In the genomic region with DNA sequence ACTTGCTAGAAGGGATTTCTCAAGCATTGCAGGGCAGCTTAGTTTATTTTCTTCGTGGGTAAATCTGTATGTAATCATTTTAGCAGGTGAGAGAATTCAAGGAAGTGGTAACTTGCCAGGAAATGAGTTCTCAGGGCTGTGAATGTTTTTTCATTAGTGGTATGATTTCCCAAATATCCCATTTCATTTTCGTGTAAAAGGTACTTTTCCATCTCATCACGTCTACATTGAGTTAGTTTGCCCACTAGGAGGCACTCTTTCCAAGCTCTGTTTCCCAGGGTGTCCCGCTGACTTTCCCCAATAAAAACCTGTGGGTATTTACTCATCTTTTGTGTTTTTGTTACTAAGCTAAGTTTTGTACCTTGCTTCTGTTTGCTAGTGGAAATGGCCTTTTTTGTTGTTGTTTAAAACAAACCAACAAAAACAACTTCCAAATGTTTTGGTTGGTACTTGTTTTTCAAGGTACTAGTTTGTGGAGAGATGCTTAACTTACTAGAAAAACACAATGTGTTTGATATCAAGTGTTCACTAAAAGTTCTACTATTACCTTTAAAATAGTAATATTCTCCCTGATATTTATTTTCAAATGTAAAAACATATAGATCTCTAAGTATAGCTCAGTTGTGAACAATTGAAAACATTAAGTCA, we compare ENCODE assay signal across 9 cellular contexts.
DNase-seq lines count a peak whose midpoint lies in the region; ATAC-seq and TF ChIP-seq lines count a peak whose summit lies in the region.
"Had no signal": no experiment of that assay in that cellular context is flagged by ENCODE, and none has a peak within 500 bp of the region (broad histone marks: within the 10 kb centered on the region; RNA-seq: fewer than 3 reads in every experiment).

No MANE protein-coding gene starts in this region.

- in situ Hi-C loops in SK-MEL-5 (cut with HindIII; ENCODE audit: low pct_unique_long_range_greater_than_20kb, low sequenced_read_pairs): no loop called here

- H3K27me3 ChIP-seq in lung (ENCODE audit: control insufficient read depth, insufficient read depth): no peaks in the 10 kb centered on the region
- no peaks in the 10 kb centered on the region for H3K27me3 ChIP-seq in thoracic aorta (replicated peaks; ENCODE audit: insufficient read depth)

- DNase-seq in AG10803 (ENCODE audit: low read depth): peak; percentile 59
- DNase-seq in GM10248 (ENCODE audit: extremely low spot score): peak; percentile 56
- DNase-seq in SK-MEL-5 (ENCODE audit: low read depth, low spot score): peak; percentile 82
- peak; percentile 81 to 88 for DNase-seq in dermis microvascular lymphatic vessel endothelial cell (ENCODE audit: low read depth in 2 of 2)
- DNase-seq in lung (ENCODE audit: low spot score): peak; percentile 58
- DNase-seq in thoracic aorta (ENCODE audit: low spot score): peak; percentile 6
- no peak for DNase-seq in KG1 (lab: John Stamatoyannopoulos, UW)

- H3K4me3 ChIP-seq in AG10803 (ENCODE audit: low read length): no peak overlapping the region
- no peak overlapping the region for H3K4me3 ChIP-seq in lung
- no peak overlapping the region for H3K4me3 ChIP-seq in thoracic aorta
- H3K4me3 ChIP-seq: skin epidermis had no signal

- WGBS in lung, 2 donors: 3 to 5% methylated on average over 4 of the region's 4 CpGs

- H3K36me3 ChIP-seq in lung (ENCODE audit: control insufficient read depth in 2 of 2, insufficient read depth in 2 of 2, low read length in 2 of 2) (no peaks in the 10 kb centered on the region), thoracic aorta (no peaks in the 10 kb centered on the region)

- H3K4me1 ChIP-seq in lung (ENCODE audit: control insufficient read depth in 2 of 2, insufficient read depth in 2 of 2, low read length in 2 of 2) (no peaks in the 10 kb centered on the region), thoracic aorta (ENCODE audit: control insufficient read depth in 1 of 2, low read depth in 2 of 2) (peaks cover 0 to 3% of the 10 kb centered on the region in 2 donors)

- TF ChIP-seq CTCF in AG10803 (conservative IDR thresholded peaks at IDR 0.05; ENCODE audit: low read length) (peak; percentile 93), GM10248 (IDR thresholded peaks at IDR 0.05; ENCODE audit: control extremely low read depth, extremely low read depth, low read depth, missing control alignments) (peak; percentile 76), lung (IDR thresholded peaks at IDR 0.05; ENCODE audit: control extremely low read depth, extremely low read depth) (peak; percentile 56), thoracic aorta (IDR thresholded peaks at IDR 0.05) (peak; percentile 77)

- ATAC-seq in HG03432 (IDR thresholded peaks at IDR 0.05; ENCODE audit: unreplicated experiment): peak; percentile 61
- ATAC-seq in lung (ENCODE audit: insufficient read depth, low FRiP score): peak; percentile 72
- ATAC-seq in thoracic aorta (ENCODE audit: insufficient number of reproducible peaks, low FRiP score, low read depth): peak; percentile 92

- H3K9me3 ChIP-seq in lung (ENCODE audit: control insufficient read depth in 2 of 2, insufficient read depth in 1 of 2, low read length in 1 of 2) (peaks cover 0 to 3% of the 10 kb centered on the region in 2 donors), thoracic aorta (no peaks in the 10 kb centered on the region)

- POLR2A ChIA-PET in GM10248 (lab: Yijun Ruan, JAX): no interaction called here

- no peak overlapping the region for H3K27ac ChIP-seq in lung (ENCODE audit: low read depth in 1 of 2, low read length in 1 of 2)
- no peak overlapping the region for H3K27ac ChIP-seq in thoracic aorta
- H3K27ac ChIP-seq: skin epidermis had no signal

- CTCF ChIA-PET in GM10248 (lab: Yijun Ruan, JAX): interaction anchor here (0.6 to 5.4 kb wide), 28 partner anchors 9 to 503 kb away, joined by 3 to 54 read pairs (median 4); a partner anchor contains a TSS
